In the genomic region with DNA sequence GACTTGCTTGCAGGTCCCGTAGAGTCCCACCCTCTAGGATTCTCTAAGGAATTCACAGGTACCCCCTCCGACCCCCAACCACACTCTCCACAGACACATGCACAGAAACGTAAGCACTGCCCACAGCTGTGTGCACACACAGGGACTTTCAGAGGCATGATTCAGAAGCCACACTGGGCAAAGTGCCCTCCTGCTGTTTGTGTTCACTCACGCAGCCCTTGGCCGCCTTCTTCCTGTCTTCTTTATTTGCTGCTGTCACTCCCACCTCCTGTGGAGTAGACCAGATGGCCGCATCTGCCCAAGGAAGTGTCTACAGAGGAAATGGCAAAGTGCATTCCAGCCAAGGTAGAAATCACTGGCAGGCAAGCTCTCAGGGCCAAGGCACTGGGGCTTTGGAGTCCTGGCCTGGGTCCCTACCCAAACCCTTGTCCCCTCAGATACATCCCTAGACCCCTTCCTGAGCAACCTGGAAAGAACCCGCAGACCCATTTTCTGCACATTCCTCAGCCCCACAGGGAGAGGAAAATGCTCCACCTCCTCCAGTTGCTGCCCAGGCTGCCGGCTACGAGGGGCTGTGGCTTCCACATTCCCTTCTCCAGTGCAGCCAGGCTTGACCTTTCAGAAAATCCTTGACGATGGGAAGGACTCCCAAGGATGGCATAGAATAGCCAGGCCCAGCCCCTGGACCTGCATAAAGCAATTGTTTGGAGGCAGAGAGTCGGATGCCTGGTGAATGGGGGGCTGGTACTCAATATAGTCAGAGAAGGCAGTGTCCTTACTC, we compare ENCODE assay signal across 8 cellular contexts. TPM values are rescaled to one million over a fixed set of nuclear protein-coding genes. Genes with fewer than 3 reads are reported as not detected.
DNase-seq lines count a peak whose midpoint lies in the region; ATAC-seq, FAIRE-seq and TF ChIP-seq lines count a peak whose summit lies in the region.

No MANE protein-coding gene starts in this region.

- peaks cover 9% of the 10 kb centered on the region for H3K27me3 Mint-ChIP-seq in endothelial cell (ENCODE audit: unreplicated experiment)

- H3K4me1 ChIP-seq in adrenal gland (replicated peaks in 1 of 2) (peaks cover 5 to 12% of the 10 kb centered on the region in 2 donors), left lung (peaks cover 0 to 15% of the 10 kb centered on the region in 2 donors)

- no peak overlapping the region for H3K27ac Mint-ChIP-seq in endothelial cell (ENCODE audit: unreplicated experiment)

- DNase-seq in EL (peak; percentile 85), H54 (ENCODE audit: insufficient read length, low spot score) (peak; percentile 69), NCI-H2171 (lab: John Stamatoyannopoulos, UW) (peak; percentile 80), adrenal gland (peak; percentile 82 to 92 (median 90)), left lung (peak in 1 of 2 donors; percentile 57), endothelial cell (ENCODE audit: low spot score) (no peak)
- no peak for DNase-seq in stimulated activated CD4-positive, alpha-beta T cell treated with anti-CD3 and anti-CD28 coated beads, Interleukin-4, amount 100 ng/mL, for 1 hour

- TF ChIP-seq CTCF in adrenal gland (IDR thresholded peaks at IDR 0.05) (peak in 1 of 6 experiments; percentile 21), left lung (IDR thresholded peaks at IDR 0.05) (no peak), endothelial cell (IDR thresholded peaks at IDR 0.05; ENCODE audit: unreplicated experiment) (no peak)

- 21 to 30% (median 29%) methylated on average over 8 to 11 of the region's 11 CpGs for WGBS in adrenal gland, 4 donors

- no peaks in the 10 kb centered on the region for H3K27me3 ChIP-seq in adrenal gland
- no peaks in the 10 kb centered on the region for H3K27me3 ChIP-seq in left lung

- H3K36me3 ChIP-seq in adrenal gland (replicated peaks in 1 of 2) (no peaks in the 10 kb centered on the region), left lung (no peaks in the 10 kb centered on the region)

- H3K4me1 Mint-ChIP-seq in endothelial cell (ENCODE audit: unreplicated experiment) = peaks cover 21% of the 10 kb centered on the region

- H3K9me3 Mint-ChIP-seq in endothelial cell (ENCODE audit: unreplicated experiment) = no peaks in the 10 kb centered on the region

- ATAC-seq in left lung (peak; percentile 65), HG02970 (IDR thresholded peaks at IDR 0.05; ENCODE audit: low FRiP score, unreplicated experiment) (no peak)

- H3K36me3 Mint-ChIP-seq in endothelial cell (ENCODE audit: low read depth, unreplicated experiment) = no peaks in the 10 kb centered on the region

- no peak overlapping the region for H3K4me3 Mint-ChIP-seq in endothelial cell (ENCODE audit: unreplicated experiment)

- FAIRE-seq in H54 (lab: Jason Lieb, UNC) = peak; percentile 53

- H3K4me3 ChIP-seq in adrenal gland (no peak overlapping the region), left lung (no peak overlapping the region)

- TF ChIP-seq POLR2A in H54 (IDR thresholded peaks at IDR 0.05; ENCODE audit: low read depth, low read length) = no peak
- no peak for TF ChIP-seq POLR2A in adrenal gland (IDR thresholded peaks at IDR 0.05)

- H3K27ac ChIP-seq in adrenal gland (peak overlapping the region in 1 of 5 donors; percentile 51), left lung (no peak overlapping the region)

- intact Hi-C loops in adrenal gland (cut with DNase I) (no loop called here), left lung (cut with DNase I) (loop anchor here in 1 of 2 donors (10.0 kb wide), 1 partner anchor 74 kb away; no protein-coding TSS in a partner anchor)

- H3K9me3 ChIP-seq in adrenal gland (replicated peaks in 1 of 3) (no peaks in the 10 kb centered on the region), left lung (no peaks in the 10 kb centered on the region)

RNA-seq across cellular contexts. Expression of a gene that starts 21.6 kb away (rescaled TPM):
- total RNA-seq in adrenal gland (10 to 100 TPM in 5 of 8 donors, 1 to 10 TPM in 3; 8.2 to 18.4 (median 11.6) TPM), left lung (10 to 100 TPM; 17.1 to 37.3 TPM), endothelial cell (ENCODE audit: unreplicated experiment) (143 TPM)
- polyA plus RNA-seq in adrenal gland = 1 to 10 TPM; 6.1 to 9.3 (median 6.8) TPM

RNA-seq across cellular contexts. Expression of a gene that starts 49.7 kb away (rescaled TPM):
- total RNA-seq in adrenal gland (10 to 100 TPM in 1 of 8 donors, 1 to 10 TPM in 7; 3.2 to 13.9 (median 7.5) TPM), left lung (1 to 10 TPM; 5.2 to 5.6 TPM), endothelial cell (ENCODE audit: unreplicated experiment) (12.1 TPM)
- 1 to 10 TPM in 2 of 3 donors, under 1 TPM in 1; 0.26 to 6.0 (median 3.0) TPM for polyA plus RNA-seq in adrenal gland

Comparison
In these comparisons a context has a peak if more than half of its experiments do, and no peak if none do; other contexts are left out.
1. DNase-seq: peak in EL (single experiment), H54 (single experiment), NCI-H2171 (single experiment) and adrenal gland (7 of 7); none in stimulated activated CD4-positive, alpha-beta T cell treated with anti-CD3 and anti-CD28 coated beads, Interleukin-4, amount 100 ng/mL, for 1 hour (single experiment) and endothelial cell (single experiment).